1 cellular context compared by ENCODE assay signal in the genomic region with DNA sequence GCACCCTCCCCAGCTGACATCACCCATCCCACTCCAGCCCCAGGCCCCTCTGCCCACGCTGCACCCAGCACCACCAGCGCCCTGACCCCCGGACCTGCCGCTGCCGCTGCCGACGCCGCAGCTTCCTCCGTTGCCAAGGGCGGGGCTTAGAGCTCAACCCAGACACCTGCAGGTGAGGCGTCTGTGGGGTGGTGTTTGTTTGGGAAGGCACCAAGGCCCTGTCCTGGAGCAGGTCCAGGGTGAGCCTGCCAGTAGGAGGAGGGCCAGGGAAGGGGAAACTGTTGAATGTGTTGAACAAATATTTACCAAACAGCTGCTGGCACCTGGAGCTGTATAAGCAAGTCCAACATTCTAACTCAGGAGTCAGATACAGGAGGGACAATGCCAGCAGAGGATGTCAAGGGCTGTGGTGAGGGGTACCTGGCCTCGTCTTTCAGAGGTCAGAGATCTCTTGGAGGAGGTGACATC.
TF ChIP-seq lines count a peak whose summit lies in the region.

No MANE protein-coding gene starts in this region.

TF ChIP-seq in HepG2, 621 proteins besides CTCF, POLR2A, EP300 and RAD21 (continued from another document and continues in another):
- no peak for TF ChIP-seq KLF13 (CRISPR knock-in tag; IDR thresholded peaks at IDR 0.05)
- TF ChIP-seq CEBPG (CRISPR knock-in tag; IDR thresholded peaks at IDR 0.05), result no peak
- no peak for TF ChIP-seq ZNF205 (CRISPR knock-in tag; IDR thresholded peaks at IDR 0.05)
- 0 out of 2 replicates have a peak, but pooled peaks have one; percentile 38 for TF ChIP-seq ZNF263 (CRISPR knock-in tag; IDR thresholded peaks at IDR 0.05)
- peak; percentile 52; the same call in 1 of the 2 replicates for TF ChIP-seq ZNF589 (CRISPR knock-in tag; conservative IDR thresholded peaks at IDR 0.05)
- no peak for TF ChIP-seq PLRG1 (conservative IDR thresholded peaks at IDR 0.05)
- peak; percentile 40; the same call in 1 of the 2 replicates for TF ChIP-seq DR1 (CRISPR knock-in tag; IDR thresholded peaks at IDR 0.05)
- no peak for TF ChIP-seq ZNF781 (CRISPR knock-in tag; IDR thresholded peaks at IDR 0.05; ENCODE audit: borderline replicate concordance, not compliant biosample characterization)
- peak; percentile 30; the same call in 1 of the 2 replicates for TF ChIP-seq ZNF501 (CRISPR knock-in tag; IDR thresholded peaks at IDR 0.05)
- TF ChIP-seq KLF12 (CRISPR knock-in tag; IDR thresholded peaks at IDR 0.05; ENCODE audit: borderline replicate concordance), result no peak
- no peak for TF ChIP-seq SRF (IDR thresholded peaks at IDR 0.05; ENCODE audit: low read depth, low read length)
- TF ChIP-seq STAG1 (CRISPR knock-in tag; IDR thresholded peaks at IDR 0.05), result no peak
- no peak for TF ChIP-seq ZNF761 (CRISPR knock-in tag; conservative IDR thresholded peaks at IDR 0.05)
- TF ChIP-seq MAFF (IDR thresholded peaks at IDR 0.05; ENCODE audit: low read depth, low read length), result no peak
- no peak for TF ChIP-seq PHF5A (CRISPR knock-in tag; IDR thresholded peaks at IDR 0.05; ENCODE audit: low read depth, unreplicated experiment)
- TF ChIP-seq ZBTB21 (CRISPR knock-in tag; IDR thresholded peaks at IDR 0.05), result no peak
- TF ChIP-seq MED13 (CRISPR knock-in tag; IDR thresholded peaks at IDR 0.05), result no peak
- no peak for TF ChIP-seq SOX6 (IDR thresholded peaks at IDR 0.05)
- TF ChIP-seq SOX6 (CRISPR knock-in tag; IDR thresholded peaks at IDR 0.05), result peak; percentile 80
- no peak for TF ChIP-seq ARID2 (CRISPR knock-in tag; IDR thresholded peaks at IDR 0.05; ENCODE audit: borderline replicate concordance)
- TF ChIP-seq ZNF768 (CRISPR knock-in tag; IDR thresholded peaks at IDR 0.05), result no peak
- TF ChIP-seq ZNF879 (CRISPR knock-in tag; IDR thresholded peaks at IDR 0.05), result no peak
- no peak for TF ChIP-seq HDAC6 (IDR thresholded peaks at IDR 0.05; ENCODE audit: low read depth, low read length)
- no peak for TF ChIP-seq ZNF446 (CRISPR knock-in tag; IDR thresholded peaks at IDR 0.05)
- no peak for TF ChIP-seq ZNF484 (CRISPR knock-in tag; IDR thresholded peaks at IDR 0.05; ENCODE audit: borderline replicate concordance, low read depth)
- no peak for TF ChIP-seq ZNF232 (CRISPR knock-in tag; IDR thresholded peaks at IDR 0.05; ENCODE audit: borderline replicate concordance)
- TF ChIP-seq, protein P1, sequence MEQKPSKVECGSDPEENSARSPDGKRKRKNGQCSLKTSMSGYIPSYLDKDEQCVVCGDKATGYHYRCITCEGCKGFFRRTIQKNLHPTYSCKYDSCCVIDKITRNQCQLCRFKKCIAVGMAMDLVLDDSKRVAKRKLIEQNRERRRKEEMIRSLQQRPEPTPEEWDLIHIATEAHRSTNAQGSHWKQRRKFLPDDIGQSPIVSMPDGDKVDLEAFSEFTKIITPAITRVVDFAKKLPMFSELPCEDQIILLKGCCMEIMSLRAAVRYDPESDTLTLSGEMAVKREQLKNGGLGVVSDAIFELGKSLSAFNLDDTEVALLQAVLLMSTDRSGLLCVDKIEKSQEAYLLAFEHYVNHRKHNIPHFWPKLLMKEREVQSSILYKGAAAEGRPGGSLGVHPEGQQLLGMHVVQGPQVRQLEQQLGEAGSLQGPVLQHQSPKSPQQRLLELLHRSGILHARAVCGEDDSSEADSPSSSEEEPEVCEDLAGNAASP (CRISPR knock-in tag; IDR thresholded peaks at IDR 0.05; ENCODE audit: borderline replicate concordance), result 0 out of 2 replicates have a peak, but pooled peaks have one; percentile 52
- no peak for TF ChIP-seq ZSCAN25 (CRISPR knock-in tag; IDR thresholded peaks at IDR 0.05)
- TF ChIP-seq ZNF557 (CRISPR knock-in tag; IDR thresholded peaks at IDR 0.05), result no peak
- TF ChIP-seq SCMH1 (CRISPR knock-in tag; IDR thresholded peaks at IDR 0.05; ENCODE audit: borderline replicate concordance), result no peak
- no peak for TF ChIP-seq SYNCRIP (IDR thresholded peaks at IDR 0.05; ENCODE audit: insufficient read depth, low read depth, low read length)
- TF ChIP-seq ETV5 (CRISPR knock-in tag; IDR thresholded peaks at IDR 0.05; ENCODE audit: borderline replicate concordance), result peak; percentile 62; the same call in 1 of the 2 replicates
- TF ChIP-seq KDM5A (IDR thresholded peaks at IDR 0.05; ENCODE audit: borderline replicate concordance, low read length), result peak; percentile 30; the same call in 1 of the 2 replicates
- no peak for TF ChIP-seq TAF15 (IDR thresholded peaks at IDR 0.05; ENCODE audit: low read depth, low read length, poor library complexity, severe bottlenecking)
- no peak for TF ChIP-seq NBN (conservative IDR thresholded peaks at IDR 0.05)
- TF ChIP-seq, protein P2, sequence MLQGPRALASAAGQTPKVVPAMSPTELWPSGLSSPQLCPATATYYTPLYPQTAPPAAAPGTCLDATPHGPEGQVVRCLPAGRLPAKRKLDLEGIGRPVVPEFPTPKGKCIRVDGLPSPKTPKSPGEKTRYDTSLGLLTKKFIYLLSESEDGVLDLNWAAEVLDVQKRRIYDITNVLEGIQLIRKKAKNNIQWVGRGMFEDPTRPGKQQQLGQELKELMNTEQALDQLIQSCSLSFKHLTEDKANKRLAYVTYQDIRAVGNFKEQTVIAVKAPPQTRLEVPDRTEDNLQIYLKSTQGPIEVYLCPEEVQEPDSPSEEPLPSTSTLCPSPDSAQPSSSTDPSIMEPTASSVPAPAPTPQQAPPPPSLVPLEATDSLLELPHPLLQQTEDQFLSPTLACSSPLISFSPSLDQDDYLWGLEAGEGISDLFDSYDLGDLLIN (CRISPR knock-in tag; IDR thresholded peaks at IDR 0.05; ENCODE audit: borderline replicate concordance), result no peak
- no peak for TF ChIP-seq ZNF138 (CRISPR knock-in tag; IDR thresholded peaks at IDR 0.05; ENCODE audit: low read depth)
- TF ChIP-seq MAFG (CRISPR knock-in tag; IDR thresholded peaks at IDR 0.05), result no peak
- no peak for TF ChIP-seq ZSCAN29 (CRISPR knock-in tag; conservative IDR thresholded peaks at IDR 0.05)
- peak; percentile 67; the same call in 1 of the 2 replicates for TF ChIP-seq SOX5 (CRISPR knock-in tag; IDR thresholded peaks at IDR 0.05; ENCODE audit: borderline replicate concordance)
- no peak for TF ChIP-seq ZBTB38 (CRISPR knock-in tag; IDR thresholded peaks at IDR 0.05)
- no peak for TF ChIP-seq POGZ (CRISPR knock-in tag; IDR thresholded peaks at IDR 0.05)
- TF ChIP-seq HIVEP1 (CRISPR knock-in tag; IDR thresholded peaks at IDR 0.05), result peak; percentile 79; the same call in 1 of the 2 replicates
- TF ChIP-seq JARID2 (CRISPR knock-in tag; IDR thresholded peaks at IDR 0.05; ENCODE audit: insufficient replicate concordance), result no peak
- TF ChIP-seq, protein P3, sequence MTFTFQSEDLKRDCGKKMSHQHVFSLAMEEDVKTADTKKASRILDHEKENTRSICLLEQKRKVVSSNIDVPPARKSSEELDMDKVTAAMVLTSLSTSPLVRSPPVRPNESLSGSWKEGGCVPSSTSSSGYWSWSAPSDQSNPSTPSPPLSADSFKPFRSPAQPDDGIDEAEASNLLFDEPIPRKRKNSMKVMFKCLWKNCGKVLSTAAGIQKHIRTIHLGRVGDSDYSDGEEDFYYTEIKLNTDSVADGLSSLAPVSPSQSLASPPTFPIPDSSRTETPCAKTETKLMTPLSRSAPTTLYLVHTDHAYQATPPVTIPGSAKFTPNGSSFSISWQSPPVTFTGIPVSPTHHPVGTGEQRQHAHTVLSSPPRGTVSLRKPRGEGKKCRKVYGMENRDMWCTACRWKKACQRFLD (CRISPR knock-in tag; IDR thresholded peaks at IDR 0.05; ENCODE audit: borderline replicate concordance), result no peak
- TF ChIP-seq MEIS2 (CRISPR knock-in tag; IDR thresholded peaks at IDR 0.05), result no peak; the same call in 1 of the 2 replicates
- TF ChIP-seq RFXANK (CRISPR knock-in tag; IDR thresholded peaks at IDR 0.05), result no peak
- no peak for TF ChIP-seq DNMT3B (CRISPR knock-in tag; conservative IDR thresholded peaks at IDR 0.05)
- no peak for TF ChIP-seq SRSF9 (IDR thresholded peaks at IDR 0.05; ENCODE audit: borderline replicate concordance, insufficient read depth, low read depth, low read length, poor library complexity, severe bottlenecking)
- TF ChIP-seq ZSCAN22 (CRISPR knock-in tag; IDR thresholded peaks at IDR 0.05), result peak; percentile 93
- TF ChIP-seq, protein P4, sequence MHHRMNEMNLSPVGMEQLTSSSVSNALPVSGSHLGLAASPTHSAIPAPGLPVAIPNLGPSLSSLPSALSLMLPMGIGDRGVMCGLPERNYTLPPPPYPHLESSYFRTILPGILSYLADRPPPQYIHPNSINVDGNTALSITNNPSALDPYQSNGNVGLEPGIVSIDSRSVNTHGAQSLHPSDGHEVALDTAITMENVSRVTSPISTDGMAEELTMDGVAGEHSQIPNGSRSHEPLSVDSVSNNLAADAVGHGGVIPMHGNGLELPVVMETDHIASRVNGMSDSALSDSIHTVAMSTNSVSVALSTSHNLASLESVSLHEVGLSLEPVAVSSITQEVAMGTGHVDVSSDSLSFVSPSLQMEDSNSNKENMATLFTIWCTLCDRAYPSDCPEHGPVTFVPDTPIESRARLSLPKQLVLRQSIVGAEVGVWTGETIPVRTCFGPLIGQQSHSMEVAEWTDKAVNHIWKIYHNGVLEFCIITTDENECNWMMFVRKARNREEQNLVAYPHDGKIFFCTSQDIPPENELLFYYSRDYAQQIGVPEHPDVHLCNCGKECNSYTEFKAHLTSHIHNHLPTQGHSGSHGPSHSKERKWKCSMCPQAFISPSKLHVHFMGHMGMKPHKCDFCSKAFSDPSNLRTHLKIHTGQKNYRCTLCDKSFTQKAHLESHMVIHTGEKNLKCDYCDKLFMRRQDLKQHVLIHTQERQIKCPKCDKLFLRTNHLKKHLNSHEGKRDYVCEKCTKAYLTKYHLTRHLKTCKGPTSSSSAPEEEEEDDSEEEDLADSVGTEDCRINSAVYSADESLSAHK (CRISPR knock-in tag; IDR thresholded peaks at IDR 0.05; ENCODE audit: borderline replicate concordance), result no peak
- no peak for TF ChIP-seq EZH2 (conservative IDR thresholded peaks at IDR 0.05; ENCODE audit: low read depth, low read length)
- no peak for TF ChIP-seq SP1 (IDR thresholded peaks at IDR 0.05)
- TF ChIP-seq SP1 (CRISPR knock-in tag; IDR thresholded peaks at IDR 0.05), result 0 out of 2 replicates have a peak, but pooled peaks have one; percentile 28
- TF ChIP-seq SP4 (CRISPR knock-in tag; IDR thresholded peaks at IDR 0.05), result 0 out of 2 replicates have a peak, but pooled peaks have one; percentile 35
- TF ChIP-seq SP140L (CRISPR knock-in tag; IDR thresholded peaks at IDR 0.05; ENCODE audit: borderline replicate concordance), result no peak
- TF ChIP-seq CCAR2 (optimal IDR thresholded peaks at IDR 0.05; ENCODE audit: low read depth, low read length), result no peak
- TF ChIP-seq ZNF720 (CRISPR knock-in tag; IDR thresholded peaks at IDR 0.05), result no peak
- TF ChIP-seq ZSCAN30 (CRISPR knock-in tag; IDR thresholded peaks at IDR 0.05), result no peak
- TF ChIP-seq, protein P5, sequence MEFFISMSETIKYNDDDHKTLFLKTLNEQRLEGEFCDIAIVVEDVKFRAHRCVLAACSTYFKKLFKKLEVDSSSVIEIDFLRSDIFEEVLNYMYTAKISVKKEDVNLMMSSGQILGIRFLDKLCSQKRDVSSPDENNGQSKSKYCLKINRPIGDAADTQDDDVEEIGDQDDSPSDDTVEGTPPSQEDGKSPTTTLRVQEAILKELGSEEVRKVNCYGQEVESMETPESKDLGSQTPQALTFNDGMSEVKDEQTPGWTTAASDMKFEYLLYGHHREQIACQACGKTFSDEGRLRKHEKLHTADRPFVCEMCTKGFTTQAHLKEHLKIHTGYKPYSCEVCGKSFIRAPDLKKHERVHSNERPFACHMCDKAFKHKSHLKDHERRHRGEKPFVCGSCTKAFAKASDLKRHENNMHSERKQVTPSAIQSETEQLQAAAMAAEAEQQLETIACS (CRISPR knock-in tag; IDR thresholded peaks at IDR 0.05), result no peak
- TF ChIP-seq PHB2 (IDR thresholded peaks at IDR 0.05; ENCODE audit: partially characterized antibody), result no peak
- TF ChIP-seq, protein P6, sequence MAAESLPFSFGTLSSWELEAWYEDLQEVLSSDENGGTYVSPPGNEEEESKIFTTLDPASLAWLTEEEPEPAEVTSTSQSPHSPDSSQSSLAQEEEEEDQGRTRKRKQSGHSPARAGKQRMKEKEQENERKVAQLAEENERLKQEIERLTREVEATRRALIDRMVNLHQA (CRISPR knock-in tag; IDR thresholded peaks at IDR 0.05), result no peak
- peak; percentile 81; the same call in 1 of the 3 replicates for TF ChIP-seq MXI1 (IDR thresholded peaks at IDR 0.05; ENCODE audit: borderline replicate concordance, low read depth, low read length)
- no peak for TF ChIP-seq CBX1 (IDR thresholded peaks at IDR 0.05; ENCODE audit: low read depth)
- 0 out of 2 replicates have a peak, but pooled peaks have one; percentile 57 for TF ChIP-seq SMAD3 (CRISPR knock-in tag; IDR thresholded peaks at IDR 0.05)
- peak; percentile 79; the same call in 1 of the 2 replicates for TF ChIP-seq PITX1 (CRISPR knock-in tag; IDR thresholded peaks at IDR 0.05)
- TF ChIP-seq RFX3 (CRISPR knock-in tag; IDR thresholded peaks at IDR 0.05), result peak; percentile 81
- peak; percentile 24; the same call in 1 of the 2 replicates for TF ChIP-seq NFYB (CRISPR knock-in tag; IDR thresholded peaks at IDR 0.05)
- no peak for TF ChIP-seq NKX3-1 (CRISPR knock-in tag; IDR thresholded peaks at IDR 0.05)
- TF ChIP-seq ZBTB20 (CRISPR knock-in tag; IDR thresholded peaks at IDR 0.05; ENCODE audit: borderline replicate concordance, low read depth), result no peak; the same call in 1 of the 2 replicates
- TF ChIP-seq ZNF570 (CRISPR knock-in tag; IDR thresholded peaks at IDR 0.05; ENCODE audit: borderline replicate concordance), result no peak
- TF ChIP-seq ZNF703 (CRISPR knock-in tag; IDR thresholded peaks at IDR 0.05; ENCODE audit: borderline replicate concordance), result peak; percentile 50; the same call in 1 of the 2 replicates
- TF ChIP-seq ZNF598 (CRISPR knock-in tag; IDR thresholded peaks at IDR 0.05; ENCODE audit: borderline replicate concordance), result no peak
- no peak for TF ChIP-seq ZNF317 (CRISPR knock-in tag; IDR thresholded peaks at IDR 0.05)
- TF ChIP-seq JDP2 (CRISPR knock-in tag; IDR thresholded peaks at IDR 0.05; ENCODE audit: borderline replicate concordance), result no peak
